In the genomic region with DNA sequence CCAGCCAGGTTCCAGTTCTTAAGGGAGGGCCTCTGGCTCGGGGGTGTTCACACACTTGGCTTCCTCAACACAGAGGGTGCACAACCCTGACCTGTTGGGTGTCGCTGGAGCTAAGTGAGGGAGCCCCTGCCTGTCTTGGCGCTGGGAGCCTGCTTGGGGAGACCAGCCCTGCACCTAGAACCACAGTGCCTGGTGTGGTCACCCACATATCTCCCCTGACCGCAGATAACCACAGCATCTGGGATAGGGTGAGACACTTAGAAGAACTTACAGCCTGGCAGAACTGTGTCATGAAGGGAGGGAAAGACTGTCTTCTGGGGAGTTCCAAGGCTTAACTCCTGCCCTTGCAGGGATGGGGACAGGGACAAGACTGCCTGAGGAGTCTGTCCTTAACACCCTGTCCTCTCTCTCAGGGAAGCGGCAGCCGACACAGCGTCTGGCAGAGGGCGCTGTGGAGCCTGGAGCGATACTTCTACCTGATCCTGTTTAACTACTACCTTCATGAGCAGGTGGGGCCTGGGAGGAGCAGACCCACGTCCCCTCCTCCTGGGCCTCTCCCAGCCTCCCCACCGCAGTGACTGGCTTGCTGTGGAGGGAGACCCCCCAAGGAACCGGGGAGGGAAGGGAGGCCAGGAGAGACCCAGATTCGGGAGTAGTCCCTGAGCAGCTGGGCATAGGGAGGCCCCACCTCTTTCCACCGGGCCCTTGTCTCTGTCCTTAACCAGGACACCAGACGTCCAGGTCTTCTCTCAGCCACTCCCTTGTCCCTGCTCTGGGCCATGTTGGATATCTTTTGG, we compare ENCODE assay signal across 9 cellular contexts. TPM values are rescaled to one million over a fixed set of nuclear protein-coding genes. Genes with fewer than 3 reads are reported as not detected.
DNase-seq lines count a peak whose midpoint lies in the region; ATAC-seq and TF ChIP-seq lines count a peak whose summit lies in the region.
"Had no signal": no experiment of that assay in that cellular context is flagged by ENCODE, and none has a peak within 500 bp of the region (broad histone marks: within the 10 kb centered on the region; RNA-seq: fewer than 3 reads in every experiment).

No MANE protein-coding gene starts in this region.

- peak; percentile 58 for TF ChIP-seq CTCF in GM06990 (IDR thresholded peaks at IDR 0.05; ENCODE audit: insufficient read depth, low read length, poor library complexity, severe bottlenecking)
- peak in 6 of 7 experiments; percentile 14 to 26 (median 20) for TF ChIP-seq CTCF in body of pancreas (IDR thresholded peaks at IDR 0.05)
- TF ChIP-seq CTCF in osteoblast (IDR thresholded peaks at IDR 0.05; ENCODE audit: extremely low read depth, low read depth, low read length), result peak; percentile 35

- H3K9me3 ChIP-seq in body of pancreas (no peaks in the 10 kb centered on the region), osteoblast (ENCODE audit: low read depth, low read length) (no peaks in the 10 kb centered on the region)

- no peaks in the 10 kb centered on the region for H4K20me1 ChIP-seq in osteoblast (ENCODE audit: insufficient read depth, low read length)

- no peak overlapping the region for H3K27ac ChIP-seq in body of pancreas
- H3K27ac ChIP-seq in osteoblast (ENCODE audit: low read depth, low read length), result no peak overlapping the region

- H3K4me1 ChIP-seq in body of pancreas (no peaks in the 10 kb centered on the region), osteoblast (ENCODE audit: insufficient read depth, low read length) (no peaks in the 10 kb centered on the region)

- ATAC-seq in body of pancreas (no peak), HG02852 (IDR thresholded peaks at IDR 0.05; ENCODE audit: unreplicated experiment) (no peak)

- H3K4me3 ChIP-seq in GM06990 (replicated peaks; ENCODE audit: low read depth, low read length) (no peak overlapping the region), body of pancreas (no peak overlapping the region), osteoblast (ENCODE audit: insufficient read depth, low read length) (no peak overlapping the region)

- intact Hi-C loops in body of pancreas (cut with DNase I), result loop anchor here (5.0 kb wide), 1 partner anchor 80 kb away; no protein-coding TSS in a partner anchor

- no peak overlapping the region for H2AFZ ChIP-seq in osteoblast (ENCODE audit: low read length)

- H3K79me2 ChIP-seq in osteoblast (ENCODE audit: insufficient read depth, low read length), result no peaks in the 10 kb centered on the region

- no peak overlapping the region for H3K4me2 ChIP-seq in osteoblast (ENCODE audit: insufficient read depth, low read length)

- H3K36me3 ChIP-seq in GM06990 (ENCODE audit: control insufficient read depth, insufficient read depth, low read length) (no peaks in the 10 kb centered on the region), body of pancreas (replicated peaks in 1 of 2; ENCODE audit: insufficient read depth in 1 of 2, low read depth in 2 of 2) (no peaks in the 10 kb centered on the region), osteoblast (ENCODE audit: insufficient read depth, low read length) (no peaks in the 10 kb centered on the region)

- H3K27me3 ChIP-seq in GM06990 (replicated peaks; ENCODE audit: control insufficient read depth, insufficient read depth, low read length) (no peaks in the 10 kb centered on the region), body of pancreas (no peaks in the 10 kb centered on the region), osteoblast (ENCODE audit: insufficient read depth, low read length) (peaks cover 8% of the 10 kb centered on the region)

- no peak for DNase-seq in GM06990 (ENCODE audit: extremely low read depth, insufficient read length)
- peak; percentile 40 to 52 for DNase-seq in Kasumi-1 (lab: John Stamatoyannopoulos, UW)
- peak; percentile 20 to 44 (median 32) for DNase-seq in body of pancreas
- no peak for DNase-seq in osteoblast (ENCODE audit: insufficient read length, low spot score, missing footprints)
- DNase-seq in NOMO-1 treated with dmso at 0.1 percent for 144 hours (lab: John Stamatoyannopoulos, UW; ENCODE audit: unreplicated experiment), result no peak
- DNase-seq in NCI-H2227 treated with DMSO at 0.1 percent for 48 hours (lab: John Stamatoyannopoulos, UW), result no peak
- DNase-seq in ureter (ENCODE audit: low spot score), result no peak
- DNase-seq: natural killer cell had no signal

- no peak for TF ChIP-seq POLR2A in body of pancreas (IDR thresholded peaks at IDR 0.05)

- WGBS in body of pancreas, 2 donors, result 39 to 61% methylated on average over 11 to 15 of the region's 15 CpGs

RNA-seq across cellular contexts. Expression of a gene that starts 59.0 kb away (rescaled TPM):
- total RNA-seq in body of pancreas (10 to 100 TPM in 1 of 2 donors, 1 to 10 TPM in 1; 4.9 to 11.7 TPM), osteoblast (under 0.01 and 0.29 TPM in 2 replicates), ureter (11.0 TPM)

Comparison
In these comparisons a context has a peak if more than half of its experiments do, and no peak if none do; other contexts are left out.
1. DNase-seq: peak in Kasumi-1 (2 of 2) and body of pancreas (4 of 4); none in GM06990 (single experiment), osteoblast (single experiment), NOMO-1 treated with dmso at 0.1 percent for 144 hours (single experiment), NCI-H2227 treated with DMSO at 0.1 percent for 48 hours (single experiment) and ureter (single experiment).
2. Peak in every context shown above with its lines, with median percentiles within 50 percentile points of each other: CTCF ChIP-seq.